In genomic region chr3:106629215-106629832, GRCh38 we compare ENCODE assay signal across 10 cellular contexts.
DNase-seq lines count a peak whose midpoint lies in the region; ATAC-seq and TF ChIP-seq lines count a peak whose summit lies in the region.
"Had no signal": no experiment of that assay in that cellular context is flagged by ENCODE, and none has a peak within 500 bp of the region (broad histone marks: within the 10 kb centered on the region; RNA-seq: fewer than 3 reads in every experiment).

No MANE protein-coding gene starts in this region.

- no peak for TF ChIP-seq CTCF in fibroblast of the aortic adventitia (IDR thresholded peaks at IDR 0.05; ENCODE audit: insufficient read depth, low read length)

- H3K4me3 ChIP-seq in fibroblast of the aortic adventitia (ENCODE audit: low read depth, low read length) = no peak overlapping the region

- POLR2A ChIA-PET in HEK293T (lab: Yijun Ruan, JAX) = no interaction called here

- peak; percentile 13 for DNase-seq in fibroblast of the aortic adventitia (ENCODE audit: low read depth)
- no peak for DNase-seq in GM19238 (ENCODE audit: insufficient read length, low spot score)
- no peak for DNase-seq in retina
- no peak for DNase-seq in NCI-H1930 (lab: John Stamatoyannopoulos, UW)
- no peak for DNase-seq in HEK293T (ENCODE audit: extremely low spot score)
- DNase-seq: activated naive CD4-positive, alpha-beta T cell treated with anti-CD3 and anti-CD28 coated beads for 36 hours; DND-41 had no signal

- CTCF ChIA-PET in HEK293T (lab: Yijun Ruan, JAX) = interaction anchor here (0.9 kb wide), 1 partner anchor 32 kb away, joined by 3 read pairs; no protein-coding TSS in a partner anchor

- ATAC-seq in GM18870 (IDR thresholded peaks at IDR 0.05; ENCODE audit: unreplicated experiment) (peak; percentile 93), GM21786 (IDR thresholded peaks at IDR 0.05; ENCODE audit: unreplicated experiment) (peak; percentile 96), HG03442 (IDR thresholded peaks at IDR 0.05; ENCODE audit: unreplicated experiment) (peak; percentile 86)

TF ChIP-seq in HEK293T, 16 proteins besides CTCF, POLR2A, EP300 and RAD21:
- TF ChIP-seq FOXM1 (IDR thresholded peaks at IDR 0.05; ENCODE audit: borderline replicate concordance) = no peak
